In genomic region chr9:86287013-86287412, GRCh38 we compare ENCODE assay signal across 1 cellular context.
TF ChIP-seq lines count a peak whose summit lies in the region.

No MANE protein-coding gene starts in this region.

TF ChIP-seq in neural cell, 6 proteins besides CTCF, POLR2A, EP300 and RAD21 (continued from another document):
- no peak for TF ChIP-seq REST (IDR thresholded peaks at IDR 0.05; ENCODE audit: borderline replicate concordance)
- TF ChIP-seq EZH2 (IDR thresholded peaks at IDR 0.05; ENCODE audit: borderline replicate concordance, insufficient read depth, low read length, poor library complexity, severe bottlenecking) = no peak
- TF ChIP-seq SMC3 (conservative IDR thresholded peaks at IDR 0.05; ENCODE audit: poor library complexity) = no peak
- TF ChIP-seq MXI1 (conservative IDR thresholded peaks at IDR 0.05; ENCODE audit: poor library complexity, severe bottlenecking) = no peak
